In genomic region chr1:18724801-18725200, GRCh38 we compare ENCODE assay signal across 21 cellular contexts.
"Had no signal": no experiment of that assay in that cellular context is flagged by ENCODE, and none has a peak within 500 bp of the region (broad histone marks: within the 10 kb centered on the region; RNA-seq: fewer than 3 reads in every experiment).

No MANE protein-coding gene starts in this region.

- DNase-seq: activated CD4-positive, alpha-beta memory T cell treated with anti-CD3 and anti-CD28 coated beads for 36 hours; activated CD4-positive, alpha-beta T cell treated with anti-CD3 and anti-CD28 coated beads for 1 hour; activated CD4-positive, alpha-beta T cell treated with anti-CD3 and anti-CD28 coated beads, Interleukin-2, amount 10 ng/mL, durations not matched to agents 7 days and 5 days; activated CD8-positive, alpha-beta memory T cell treated with anti-CD3 and anti-CD28 coated beads for 24 hours; activated gamma-delta T cell; activated naive CD4-positive, alpha-beta T cell treated with anti-CD3 and anti-CD28 coated beads, Interleukin-2, amount 10 ng/mL, durations not matched to agents 7 days and 5 days; activated naive CD8-positive, alpha-beta T cell treated with anti-CD3 and anti-CD28 coated beads for 36 hours; activated T-cell treated with anti-CD3 and anti-CD28 coated beads, Interleukin-2, amount 50 U/mL, for 4 hours; cerebellar nuclear complex; Karpas-422; MM.1S; NCI-H1048; NCI-H1930; NCI-H446 treated with DMSO at 0.1 percent for 48 hours; NCI-H748 treated with DMSO at 0.1 percent for 48 hours; Peyer's patch; Right ventricle myocardium superior had no signal

- H3K4me1 Mint-ChIP-seq: activated CD4-positive, alpha-beta T cell treated with anti-CD3 and anti-CD28 coated beads, Interleukin-2, amount 10 ng/mL, durations not matched to agents 7 days and 5 days; activated naive CD4-positive, alpha-beta T cell treated with anti-CD3 and anti-CD28 coated beads, Interleukin-2, amount 10 ng/mL, durations not matched to agents 7 days and 5 days; activated naive CD8-positive, alpha-beta T cell treated with anti-CD3 and anti-CD28 coated beads for 36 hours; activated T-helper 17 cell treated with anti-CD3 and anti-CD28 coated beads, Interleukin-2, amount 50 U/mL, for 72 hours had no signal

- H3K4me3 ChIP-seq: Peyer's patch had no signal

- H3K36me3 ChIP-seq: Peyer's patch had no signal

- H3K9me3 Mint-ChIP-seq: activated CD4-positive, alpha-beta memory T cell treated with anti-CD3 and anti-CD28 coated beads for 36 hours; activated CD4-positive, alpha-beta T cell treated with anti-CD3 and anti-CD28 coated beads, Interleukin-2, amount 10 ng/mL, durations not matched to agents 7 days and 5 days; activated naive CD4-positive, alpha-beta T cell treated with anti-CD3 and anti-CD28 coated beads, Interleukin-2, amount 10 ng/mL, durations not matched to agents 7 days and 5 days; activated naive CD8-positive, alpha-beta T cell treated with anti-CD3 and anti-CD28 coated beads for 36 hours; activated T-cell treated with anti-CD3 and anti-CD28 coated beads, Interleukin-2, amount 50 U/mL, for 4 hours; activated T-helper 17 cell treated with anti-CD3 and anti-CD28 coated beads, Interleukin-2, amount 50 U/mL, for 72 hours; T-helper 1 cell treated with Interleukin-12 subunit alpha and Interleukin-12 subunit beta and Interleukin-4 antibody, amounts not matched to agents 30 μg/mL and 1 μg/mL, for 36 hours; WTC11 had no signal

- H3K36me3 Mint-ChIP-seq: activated CD4-positive, alpha-beta memory T cell treated with anti-CD3 and anti-CD28 coated beads for 36 hours; activated naive CD8-positive, alpha-beta T cell treated with anti-CD3 and anti-CD28 coated beads for 36 hours; WTC11 had no signal

- H3K9me3 ChIP-seq: Peyer's patch had no signal

- ATAC-seq: activated T-cell treated with anti-CD3 and anti-CD28 coated beads, Interleukin-2, amount 50 U/mL, for 4 hours; activated T-helper 17 cell treated with anti-CD3 and anti-CD28 coated beads, Interleukin-2, amount 50 U/mL, for 72 hours had no signal

- H3K27ac Mint-ChIP-seq: activated CD4-positive, alpha-beta memory T cell treated with anti-CD3 and anti-CD28 coated beads for 36 hours; activated CD4-positive, alpha-beta T cell treated with anti-CD3 and anti-CD28 coated beads, Interleukin-2, amount 10 ng/mL, durations not matched to agents 7 days and 5 days; activated naive CD4-positive, alpha-beta T cell treated with anti-CD3 and anti-CD28 coated beads, Interleukin-2, amount 10 ng/mL, durations not matched to agents 7 days and 5 days; activated naive CD8-positive, alpha-beta T cell treated with anti-CD3 and anti-CD28 coated beads for 36 hours; activated T-helper 17 cell treated with anti-CD3 and anti-CD28 coated beads, Interleukin-2, amount 50 U/mL, for 72 hours; T-helper 1 cell treated with Interleukin-12 subunit alpha and Interleukin-12 subunit beta and Interleukin-4 antibody, amounts not matched to agents 30 μg/mL and 1 μg/mL, for 36 hours; WTC11 had no signal

- H3K27ac ChIP-seq: Peyer's patch, RWPE1 had no signal

- H3K27me3 ChIP-seq: Peyer's patch had no signal

- H3K4me1 ChIP-seq: Peyer's patch had no signal

- H3K4me3 Mint-ChIP-seq: activated CD4-positive, alpha-beta memory T cell treated with anti-CD3 and anti-CD28 coated beads for 36 hours; activated CD4-positive, alpha-beta T cell treated with anti-CD3 and anti-CD28 coated beads, Interleukin-2, amount 10 ng/mL, durations not matched to agents 7 days and 5 days; activated naive CD4-positive, alpha-beta T cell treated with anti-CD3 and anti-CD28 coated beads, Interleukin-2, amount 10 ng/mL, durations not matched to agents 7 days and 5 days; activated naive CD8-positive, alpha-beta T cell treated with anti-CD3 and anti-CD28 coated beads for 36 hours; activated T-cell treated with anti-CD3 and anti-CD28 coated beads, Interleukin-2, amount 50 U/mL, for 4 hours; activated T-helper 17 cell treated with anti-CD3 and anti-CD28 coated beads, Interleukin-2, amount 50 U/mL, for 72 hours; T-helper 1 cell treated with Interleukin-12 subunit alpha and Interleukin-12 subunit beta and Interleukin-4 antibody, amounts not matched to agents 30 μg/mL and 1 μg/mL, for 36 hours; WTC11 had no signal
